ENCODE assay signal across 7 cellular contexts in genomic region chr12:30806989-30807694, GRCh38. TPM values are rescaled to one million over a fixed set of nuclear protein-coding genes. Genes with fewer than 3 reads are reported as not detected.
A peak's percentile ranks its signal among the peaks of the same experiment; 100 is the strongest.
DNase-seq lines count a peak whose midpoint lies in the region; ATAC-seq and TF ChIP-seq lines count a peak whose summit lies in the region.

No MANE protein-coding gene starts in this region.

- H3K36me3 Mint-ChIP-seq in endothelial cell (ENCODE audit: low read depth, unreplicated experiment), result peaks cover 14% of the 10 kb centered on the region

- H3K9me2 ChIP-seq in SK-N-SH, result no peaks in the 10 kb centered on the region

- peak overlapping the region in 1 of 2 experiments; percentile 10; a peak in 1 of 4 replicates for H3K4me3 ChIP-seq in SK-N-SH (ENCODE audit: low read depth in 2 of 2, low read length in 1 of 2)

- peak; percentile 80 for DNase-seq in ELR (ENCODE audit: low read depth)
- peak; percentile 47 to 90 (median 59) for DNase-seq in NCI-H1417 (lab: John Stamatoyannopoulos, UW)
- peak; percentile 61 for DNase-seq in SK-N-SH
- peak; percentile 28 for DNase-seq in endothelial cell (ENCODE audit: low spot score)
- peak; percentile 47 for DNase-seq in middle frontal gyrus (ENCODE audit: extremely low spot score, low spot score)

- CTCF ChIA-PET in SK-N-SH (lab: Yijun Ruan, JAX), result interaction anchor here (0.7 to 5.0 kb wide), 36 partner anchors 10 to 1298 kb away, joined by 3 to 32 read pairs (median 4); partner anchors contain the start of gene CAPRIN2

- no peak overlapping the region for H3K4me3 Mint-ChIP-seq in endothelial cell (ENCODE audit: unreplicated experiment)

- H4K20me1 ChIP-seq in SK-N-SH (ENCODE audit: insufficient read depth), result no peaks in the 10 kb centered on the region

- no peaks in the 10 kb centered on the region for H3K27me3 Mint-ChIP-seq in endothelial cell (ENCODE audit: unreplicated experiment)

- ATAC-seq in GM21825 (IDR thresholded peaks at IDR 0.05; ENCODE audit: unreplicated experiment) (peak; percentile 67), HG02588 (IDR thresholded peaks at IDR 0.05; ENCODE audit: unreplicated experiment) (no peak)

- H3F3A ChIP-seq in SK-N-SH (replicated peaks; ENCODE audit: insufficient read depth), result no peaks in the 10 kb centered on the region

- H3K9me3 ChIP-seq in SK-N-SH, result no peaks in the 10 kb centered on the region

- no peak overlapping the region for H3K27ac ChIP-seq in SK-N-SH (ENCODE audit: low read depth in 2 of 2, low read length in 1 of 2)

- no peaks in the 10 kb centered on the region for H3K79me2 ChIP-seq in SK-N-SH (ENCODE audit: insufficient read depth)

- peaks cover 0 to 2% of the 10 kb centered on the region in 2 experiments; a peak in 1 of 4 replicates for H3K4me1 ChIP-seq in SK-N-SH (ENCODE audit: control insufficient read depth in 1 of 2, insufficient read depth in 2 of 2, low read depth in 1 of 2, low read length in 1 of 2)

- 56% methylated on average over 7 of the region's 7 CpGs for WGBS in SK-N-SH (ENCODE audit: low lambda C conversion rate)

- H3K9me3 Mint-ChIP-seq in endothelial cell (ENCODE audit: unreplicated experiment), result peaks cover 13% of the 10 kb centered on the region

- POLR2A ChIA-PET in SK-N-SH (lab: Yijun Ruan, JAX), result no interaction called here

- no peak for TF ChIP-seq EP300 in SK-N-SH (IDR thresholded peaks at IDR 0.05; ENCODE audit: borderline replicate concordance in 1 of 2, low read depth in 1 of 2, low read length in 1 of 2)

- no peak overlapping the region for H3K4me2 ChIP-seq in SK-N-SH

- no peak overlapping the region for H3K9ac ChIP-seq in SK-N-SH

- no peaks in the 10 kb centered on the region for H3K27me3 ChIP-seq in SK-N-SH (ENCODE audit: insufficient read depth)

- TF ChIP-seq CTCF in SK-N-SH (IDR thresholded peaks at IDR 0.05) (peak; percentile 90), endothelial cell (IDR thresholded peaks at IDR 0.05; ENCODE audit: unreplicated experiment) (peak; percentile 62)

- TF ChIP-seq RAD21 in SK-N-SH (IDR thresholded peaks at IDR 0.05; ENCODE audit: low read length), result peak; percentile 95

- H3K4me1 Mint-ChIP-seq in endothelial cell (ENCODE audit: unreplicated experiment), result peaks cover 2% of the 10 kb centered on the region

- H3K27ac Mint-ChIP-seq in endothelial cell (ENCODE audit: unreplicated experiment), result no peak overlapping the region

- H3K36me3 ChIP-seq in SK-N-SH (replicated peaks in 1 of 2; ENCODE audit: control insufficient read depth in 1 of 2, insufficient read depth in 2 of 2, low read length in 1 of 2), result peaks cover 0 to 5% of the 10 kb centered on the region in 2 experiments

- peak overlapping the region; percentile 0; the same call in 1 of the 2 replicates for H2AFZ ChIP-seq in SK-N-SH (ENCODE audit: low read depth)

TF ChIP-seq in SK-N-SH, 30 proteins besides CTCF, POLR2A, EP300 and RAD21:
- no peak for TF ChIP-seq PBX3 (IDR thresholded peaks at IDR 0.05)
- TF ChIP-seq USF1 (IDR thresholded peaks at IDR 0.05; ENCODE audit: borderline replicate concordance, low read depth), result no peak
- TF ChIP-seq GABPA (IDR thresholded peaks at IDR 0.05; ENCODE audit: low read depth), result no peak
- TF ChIP-seq SMC3 (IDR thresholded peaks at IDR 0.05; ENCODE audit: low read depth, low read length), result peak; percentile 81
- no peak for TF ChIP-seq TAF1 (IDR thresholded peaks at IDR 0.05; ENCODE audit: borderline replicate concordance, low read depth, low read length)
- TF ChIP-seq REST (IDR thresholded peaks at IDR 0.05; ENCODE audit: low read depth, low read length), result no peak
- no peak for TF ChIP-seq POLR2AphosphoS5 (IDR thresholded peaks at IDR 0.05; ENCODE audit: low read depth, low read length)
- TF ChIP-seq MEF2A (IDR thresholded peaks at IDR 0.05; ENCODE audit: borderline replicate concordance, low read depth), result no peak

RNA-seq across cellular contexts. Expression of gene CAPRIN2, which starts 52.4 kb away (rescaled TPM):
- polyA plus RNA-seq in SK-N-SH (2012; rRNA removed), result 21.4 and 29.1 TPM in 2 replicates
- polyA plus RNA-seq in SK-N-SH (2012; cell fraction: cytosol; rRNA removed), result 11.9 and 12.2 TPM in 2 replicates
- polyA plus RNA-seq in SK-N-SH (2012; cell fraction: nucleus; rRNA removed), result 71.2 and 143 TPM in 2 replicates
- total RNA-seq in endothelial cell (ENCODE audit: unreplicated experiment), result 19.8 TPM

Comparison
In these comparisons a context has a peak if more than half of its experiments do, and no peak if none do; other contexts are left out.
1. DNase-seq: peak in every context shown above with its lines; median percentile 80 in ELR; 61 in SK-N-SH; 59 in NCI-H1417; 47 in middle frontal gyrus; 28 in endothelial cell.